30 cellular contexts compared by ENCODE assay signal in genomic region chr21:34571994-34572393, GRCh38. TPM values are rescaled to one million over a fixed set of nuclear protein-coding genes. Genes with fewer than 3 reads are reported as not detected.
"Had no signal": no experiment of that assay in that cellular context is flagged by ENCODE, and none has a peak within 500 bp of the region (broad histone marks: within the 10 kb centered on the region; RNA-seq: fewer than 3 reads in every experiment).

No MANE protein-coding gene starts in this region.

- H3K4me1 ChIP-seq: foreskin keratinocyte, prostate gland, uterus had no signal

- H3K36me3 Mint-ChIP-seq: mesothelial cell of epicardium had no signal

- H3K4me2 ChIP-seq: neural progenitor cell had no signal

- H3K9me3 Mint-ChIP-seq: mesothelial cell of epicardium, nephron had no signal

- H3K4me3 ChIP-seq: colonic mucosa, esophagus muscularis mucosa, gastroesophageal sphincter, heart right ventricle, mucosa of descending colon, neural progenitor cell, prostate gland, right atrium auricular region, suprapubic skin, transverse colon, upper lobe of right lung, uterus had no signal

- H3K27me3 Mint-ChIP-seq: naive B cell; stimulated activated naive CD8-positive, alpha-beta T cell treated with anti-CD3 and anti-CD28 coated beads, Interleukin-15, amount 100 ng/mL, for 72 hours had no signal

- DNase-seq: colonic mucosa; dermis blood vessel endothelial cell; effector memory CD4-positive, alpha-beta T cell; foreskin keratinocyte; heart right ventricle; hippocampal formation; kidney glomerular epithelial cell; left colon; mesenchymal stem cell; mucosa of descending colon; naive B cell; small intestine; stimulated activated CD4-positive, alpha-beta T cell treated with anti-CD3 and anti-CD28 coated beads, Interleukin-15, amount 100 ng/mL, for 24 hours; stimulated activated CD4-positive, alpha-beta T cell treated with anti-CD3 and anti-CD28 coated beads, Interleukin-2, amount 100 ng/mL, for 48 hours; stimulated activated naive CD4-positive, alpha-beta T cell; stimulated activated naive CD8-positive, alpha-beta T cell treated with anti-CD3 and anti-CD28 coated beads, Interleukin-15, amount 100 ng/mL, for 72 hours; transverse colon; upper lobe of right lung; uterus had no signal

- FAIRE-seq: endothelial cell of umbilical vein, islet of Langerhans, small intestine had no signal

- H3K4me1 Mint-ChIP-seq: nephron had no signal

- ATAC-seq: foreskin keratinocyte; gastroesophageal sphincter; heart right ventricle; left colon; mucosa of descending colon; stimulated activated naive CD8-positive, alpha-beta T cell treated with anti-CD3 and anti-CD28 coated beads, Interleukin-15, amount 100 ng/mL, for 72 hours; upper lobe of right lung had no signal

- H3K9ac ChIP-seq: neural progenitor cell had no signal

- H3K4me3 Mint-ChIP-seq: mesothelial cell of epicardium; nephron; neural progenitor cell; stimulated activated naive CD8-positive, alpha-beta T cell treated with anti-CD3 and anti-CD28 coated beads, Interleukin-15, amount 100 ng/mL, for 72 hours had no signal

- H2AFZ ChIP-seq: neural progenitor cell had no signal

- H3K27ac ChIP-seq: colonic mucosa, esophagus muscularis mucosa, foreskin keratinocyte, gastroesophageal sphincter, neural progenitor cell, prostate gland, suprapubic skin, transverse colon, upper lobe of right lung, uterus had no signal

- H3K27me3 ChIP-seq: colonic mucosa, esophagus muscularis mucosa, foreskin keratinocyte, gastroesophageal sphincter, heart right ventricle, neural progenitor cell, right atrium auricular region, suprapubic skin, transverse colon, upper lobe of right lung, uterus had no signal

- H3K9me3 ChIP-seq: colonic mucosa, esophagus muscularis mucosa, gastroesophageal sphincter, mucosa of descending colon, prostate gland, right atrium auricular region, suprapubic skin, transverse colon, upper lobe of right lung, uterus had no signal

- H3K27ac Mint-ChIP-seq: mesothelial cell of epicardium; naive B cell; nephron; neural progenitor cell; stimulated activated naive CD8-positive, alpha-beta T cell treated with anti-CD3 and anti-CD28 coated beads, Interleukin-15, amount 100 ng/mL, for 72 hours had no signal

- H3K36me3 ChIP-seq: colonic mucosa, gastroesophageal sphincter, heart right ventricle, neural progenitor cell, prostate gland, right atrium auricular region, suprapubic skin, transverse colon, upper lobe of right lung, uterus had no signal

RNA-seq across cellular contexts. Expression of gene KCNE1, which starts 60.0 kb away (rescaled TPM):
- total RNA-seq: epithelial cell of proximal tubule had no signal
